Comparison of ENCODE assay signal across 8 cellular contexts in genomic region chr10:68074404-68074774, GRCh38. TPM values are rescaled to one million over a fixed set of nuclear protein-coding genes. Genes with fewer than 3 reads are reported as not detected.
DNase-seq lines count a peak whose midpoint lies in the region; ATAC-seq and TF ChIP-seq lines count a peak whose summit lies in the region.

No MANE protein-coding gene starts in this region.

- H3K4me2 ChIP-seq in DND-41 (ENCODE audit: insufficient read depth, low read length) = peak overlapping the region; percentile 81

- H4K20me1 ChIP-seq in DND-41 (ENCODE audit: insufficient read depth, low read length) = peaks cover 7% of the 10 kb centered on the region; the same call in 1 of the 2 replicates

- DNase-seq in DND-41 (no peak), MG63 (no peak), cerebellar cortex (ENCODE audit: low spot score) (peak; percentile 44), mucosa of gallbladder (ENCODE audit: low spot score) (peak; percentile 34), T1000 (lab: John Stamatoyannopoulos, UW) (no peak), D341Med (ENCODE audit: low spot score) (no peak)

- peaks cover 40% of the 10 kb centered on the region for H3K4me1 ChIP-seq in DND-41 (ENCODE audit: insufficient read depth, low read length)

- H3K36me3 ChIP-seq in DND-41 (ENCODE audit: insufficient read depth, low read length) (peaks cover 23% of the 10 kb centered on the region), MG63 (peaks cover 41% of the 10 kb centered on the region)

- H3K9me3 ChIP-seq in DND-41 (ENCODE audit: insufficient read depth, low read length, severe bottlenecking) (no peaks in the 10 kb centered on the region), MG63 (no peaks in the 10 kb centered on the region)

- H3K4me3 ChIP-seq in DND-41 (ENCODE audit: low read depth in 1 of 2, low read length in 2 of 2) (peak overlapping the region; percentile 81 to 95), MG63 (peak overlapping the region; percentile 88)

- peak overlapping the region; percentile 90 for H2AFZ ChIP-seq in DND-41 (ENCODE audit: low read depth, low read length)

- peaks cover 55% of the 10 kb centered on the region for H3K79me2 ChIP-seq in DND-41 (ENCODE audit: insufficient read depth, low read length)

- peak overlapping the region; percentile 95 for H3K9ac ChIP-seq in DND-41 (ENCODE audit: low read depth, low read length)

- ATAC-seq in DND-41 (ENCODE audit: insufficient read depth, low read depth) = no peak
- ATAC-seq in GM19023 (IDR thresholded peaks at IDR 0.05; ENCODE audit: unreplicated experiment) = no peak
- no peak for ATAC-seq in HG02884 (IDR thresholded peaks at IDR 0.05; ENCODE audit: unreplicated experiment)

- H3K27me3 ChIP-seq in DND-41 (ENCODE audit: insufficient read depth, low read length, poor library complexity) = no peaks in the 10 kb centered on the region
- H3K27me3 ChIP-seq in MG63 = no peaks in the 10 kb centered on the region

- peak overlapping the region; percentile 88 for H3K27ac ChIP-seq in DND-41 (ENCODE audit: low read length)

- TF ChIP-seq CTCF in DND-41 (IDR thresholded peaks at IDR 0.05; ENCODE audit: borderline replicate concordance, extremely low read depth, low read length, poor library complexity, severe bottlenecking) = no peak

RNA-seq across cellular contexts. Expression of gene HERC4, which starts 0.7 kb away (rescaled TPM):
- total RNA-seq in MG63 (2014; rRNA removed; shearing (Covaris generic); ENCODE audit: low replicate concordance) = 129 and 171 TPM in 2 replicates
- 40.7 TPM for total RNA-seq in mucosa of gallbladder

RNA-seq across cellular contexts. Expression of gene MYPN, which starts 34.9 kb away (rescaled TPM):
- 28.9 and 31.3 TPM in 2 replicates for total RNA-seq in MG63 (2014; rRNA removed; shearing (Covaris generic); ENCODE audit: low replicate concordance)
- not detected for total RNA-seq in mucosa of gallbladder

Comparison
In these comparisons a context has a peak if more than half of its experiments do, and no peak if none do; other contexts are left out.
1. DNase-seq: peak in cerebellar cortex (single experiment) and mucosa of gallbladder (single experiment); none in DND-41 (single experiment), MG63 (single experiment), T1000 (single experiment) and D341Med (single experiment).
2. RNA of gene MYPN, which starts 34.9 kb away (total RNA-seq): 28.9 to 31.3 TPM in MG63; not detected in mucosa of gallbladder (single experiment); every median in the first group is over 10 times any median in the second.